Comparison of ENCODE assay signal across 1 cellular context in genomic region chr3:175426805-175427204, GRCh38.
TF ChIP-seq lines count a peak whose summit lies in the region.

No MANE protein-coding gene starts in this region.

TF ChIP-seq in GM23338, 12 proteins besides CTCF, POLR2A, EP300 and RAD21 (continued from another document):
- no peak for TF ChIP-seq ZNF462 (CRISPR knock-in tag; IDR thresholded peaks at IDR 0.05)
- TF ChIP-seq NANOG (IDR thresholded peaks at IDR 0.05; ENCODE audit: borderline replicate concordance): no peak
- TF ChIP-seq REST (IDR thresholded peaks at IDR 0.05; ENCODE audit: unreplicated experiment): no peak
- TF ChIP-seq POLR2AphosphoS5 (IDR thresholded peaks at IDR 0.05; ENCODE audit: low read depth): no peak
